In genomic region chr1:9308236-9308635, GRCh38 we compare ENCODE assay signal across 24 cellular contexts.
"Had no signal": no experiment of that assay in that cellular context is flagged by ENCODE, and none has a peak within 500 bp of the region (broad histone marks: within the 10 kb centered on the region; RNA-seq: fewer than 3 reads in every experiment).

No MANE protein-coding gene starts in this region.

- DNase-seq: cerebellar nuclear complex; effector CD8-positive, alpha-beta T cell; endodermal cell; foreskin keratinocyte; left ventricle myocardium superior; lower lobe of right lung; natural killer cell; right cardiac atrium; sigmoid colon; stimulated activated CD4-positive, alpha-beta T cell treated with anti-CD3 and anti-CD28 coated beads, Interleukin-2, amount 100 ng/mL, for 24 hours; stimulated activated CD4-positive, alpha-beta T cell treated with anti-CD3 and anti-CD28 coated beads, Interleukin-4, amount 100 ng/mL, for 24 hours; stimulated activated naive CD8-positive, alpha-beta T cell treated with anti-CD3 and anti-CD28 coated beads, Interleukin-15, Interleukin-2, amounts not matched to agents 100 U/mL and 50 U/mL, for 24 hours; substantia nigra; testis; upper lobe of right lung; uterus had no signal

- H3K36me3 Mint-ChIP-seq: natural killer cell; stimulated activated effector memory CD8-positive, alpha-beta T cell treated with anti-CD3 and anti-CD28 coated beads, Interleukin-12 subunit alpha, Interleukin-12 subunit beta, amount 100 ng/mL, for 72 hours had no signal

- H3K27me3 ChIP-seq: foreskin keratinocyte, sigmoid colon, testis, tibial nerve, upper lobe of right lung, uterus had no signal

- H3K36me3 ChIP-seq: lower lobe of right lung, neutrophil, prostate gland, sigmoid colon, tibial nerve, upper lobe of right lung, uterus had no signal

- H3K4me3 Mint-ChIP-seq: dendritic cell treated with granulocyte-macrophage colony-stimulating factor and Interleukin-4, amounts not matched to agents 40 ng/mL and 50 ng/mL, for 4 days; endodermal cell; natural killer cell; stimulated activated effector memory CD8-positive, alpha-beta T cell treated with anti-CD3 and anti-CD28 coated beads, Interleukin-12 subunit alpha, Interleukin-12 subunit beta, amount 100 ng/mL, for 72 hours had no signal

- H3K4me3 ChIP-seq: lower lobe of right lung, prostate gland, sigmoid colon, testis, tibial nerve, upper lobe of right lung, uterus had no signal

- H2AFZ ChIP-seq: parathyroid adenoma had no signal

- H3K9me3 Mint-ChIP-seq: dendritic cell treated with granulocyte-macrophage colony-stimulating factor and Interleukin-4, amounts not matched to agents 40 ng/mL and 50 ng/mL, for 4 days; endodermal cell; natural killer cell; stimulated activated effector memory CD8-positive, alpha-beta T cell treated with anti-CD3 and anti-CD28 coated beads, Interleukin-12 subunit alpha, Interleukin-12 subunit beta, amount 100 ng/mL, for 72 hours had no signal

- H3K9me3 ChIP-seq: lower lobe of right lung, neutrophil, prostate gland, sigmoid colon, testis, tibial nerve, upper lobe of right lung, uterus had no signal

- H3K9ac ChIP-seq: parathyroid adenoma had no signal

- ATAC-seq: esophagus mucosa; foreskin keratinocyte; left ventricle myocardium superior; lower lobe of right lung; natural killer cell; right cardiac atrium; stimulated activated effector memory CD8-positive, alpha-beta T cell treated with anti-CD3 and anti-CD28 coated beads, Interleukin-12 subunit alpha, Interleukin-12 subunit beta, amount 100 ng/mL, for 72 hours; stimulated activated naive CD8-positive, alpha-beta T cell treated with anti-CD3 and anti-CD28 coated beads, Interleukin-15, Interleukin-2, amounts not matched to agents 100 U/mL and 50 U/mL, for 24 hours; upper lobe of right lung had no signal

- H3K4me1 ChIP-seq: prostate gland had no signal

- H3K27ac Mint-ChIP-seq: endodermal cell; natural killer cell; stimulated activated effector memory CD8-positive, alpha-beta T cell treated with anti-CD3 and anti-CD28 coated beads, Interleukin-12 subunit alpha, Interleukin-12 subunit beta, amount 100 ng/mL, for 72 hours had no signal

- H3K27ac ChIP-seq: epithelial cell of prostate, foreskin keratinocyte, lower lobe of right lung, neutrophil, parathyroid adenoma, prostate gland, testis, tibial nerve, upper lobe of right lung, uterus had no signal
